ENCODE assay signal across 11 cellular contexts in genomic region chr9:36939655-36940578, GRCh38.
"Had no signal": no experiment of that assay in that cellular context is flagged by ENCODE, and none has a peak within 500 bp of the region (broad histone marks: within the 10 kb centered on the region; RNA-seq: fewer than 3 reads in every experiment).

No MANE protein-coding gene starts in this region.

- H3K4me3 Mint-ChIP-seq: activated CD4-positive, alpha-beta memory T cell treated with anti-CD3 and anti-CD28 coated beads, Interleukin-2, amount 10 ng/mL, durations not matched to agents 7 days and 5 days had no signal

- H3K27ac ChIP-seq: heart left ventricle, left ventricle myocardium inferior, suprapubic skin had no signal

- H3K4me1 ChIP-seq: heart left ventricle, left ventricle myocardium inferior, suprapubic skin had no signal

- DNase-seq: activated CD4-positive, alpha-beta memory T cell treated with anti-CD3 and anti-CD28 coated beads, Interleukin-2, amount 10 ng/mL, durations not matched to agents 7 days and 5 days; activated CD4-positive, alpha-beta T cell treated with anti-CD3 and anti-CD28 coated beads for 1 hour; activated naive CD4-positive, alpha-beta T cell treated with Interleukin-2 at 50 U/mL for 16 hours; effector CD4-positive, alpha-beta T cell; foreskin melanocyte; heart left ventricle; left ventricle myocardium inferior; mesenchymal stem cell; stimulated activated CD4-positive, alpha-beta T cell treated with anti-CD3 and anti-CD28 coated beads, Interleukin-2, amount 100 ng/mL, for 24 hours; stimulated activated naive CD4-positive, alpha-beta T cell treated with Interleukin-2 at 50 U/mL for 16 hours had no signal

- H3K4me3 ChIP-seq: heart left ventricle, left ventricle myocardium inferior, suprapubic skin had no signal

- H3K27ac Mint-ChIP-seq: activated CD4-positive, alpha-beta memory T cell treated with anti-CD3 and anti-CD28 coated beads, Interleukin-2, amount 10 ng/mL, durations not matched to agents 7 days and 5 days had no signal

- H3K36me3 ChIP-seq: heart left ventricle, left ventricle myocardium inferior, suprapubic skin had no signal

- H3K9me3 ChIP-seq: heart left ventricle, left ventricle myocardium inferior, suprapubic skin had no signal

- H3K9me3 Mint-ChIP-seq: activated CD4-positive, alpha-beta memory T cell treated with anti-CD3 and anti-CD28 coated beads, Interleukin-2, amount 10 ng/mL, durations not matched to agents 7 days and 5 days had no signal
